16 cellular contexts compared by ENCODE assay signal in the genomic region with DNA sequence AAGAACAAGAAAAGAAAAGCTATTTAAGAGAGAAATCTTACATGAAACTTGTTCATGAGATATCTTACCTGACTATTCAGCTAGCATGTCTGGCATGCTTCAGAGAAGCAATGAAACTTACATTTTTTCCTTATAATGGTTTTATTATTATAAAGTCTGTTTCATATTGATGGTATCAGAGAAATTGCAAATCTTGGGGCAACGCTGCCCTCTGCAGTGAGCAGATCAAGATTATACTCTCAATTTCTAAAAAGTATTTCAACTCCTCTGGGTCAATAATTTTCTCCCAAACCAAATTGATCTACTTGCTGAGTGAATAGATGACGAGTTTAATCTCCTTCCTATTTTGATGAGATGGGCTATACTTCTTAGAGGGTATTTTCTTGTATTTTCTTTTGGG.
A peak's percentile ranks its signal among the peaks of the same experiment; 100 is the strongest.
DNase-seq lines count a peak whose midpoint lies in the region; ATAC-seq, FAIRE-seq and TF ChIP-seq lines count a peak whose summit lies in the region.
"Had no signal": no experiment of that assay in that cellular context is flagged by ENCODE, and none has a peak within 500 bp of the region (broad histone marks: within the 10 kb centered on the region; RNA-seq: fewer than 3 reads in every experiment).

No MANE protein-coding gene starts in this region.

- ATAC-seq in HCT116 (no peak; the same call in 1 of the 2 replicates), gastroesophageal sphincter (no peak), GM21526 (IDR thresholded peaks at IDR 0.05; ENCODE audit: low FRiP score, unreplicated experiment) (no peak)

- H3K9me2 ChIP-seq in HCT116 (ENCODE audit: insufficient read depth) = no peaks in the 10 kb centered on the region
- H3K9me2 ChIP-seq in hepatocyte (replicated peaks; ENCODE audit: insufficient read depth) = no peaks in the 10 kb centered on the region

- no peaks in the 10 kb centered on the region for H3K4me1 ChIP-seq in HCT116 (ENCODE audit: control insufficient read depth in 1 of 2, insufficient read depth in 2 of 2, low read length in 2 of 2)
- no peaks in the 10 kb centered on the region for H3K4me1 ChIP-seq in astrocyte (ENCODE audit: insufficient read depth, low read length)
- H3K4me1 ChIP-seq in hepatocyte (ENCODE audit: insufficient read depth) = no peaks in the 10 kb centered on the region
- H3K4me1 ChIP-seq in gastroesophageal sphincter = no peaks in the 10 kb centered on the region
- H3K4me1 ChIP-seq: colonic mucosa, parathyroid adenoma had no signal

- no peak for FAIRE-seq in astrocyte (lab: Jason Lieb, UNC)

- H3K79me2 ChIP-seq in HCT116 (ENCODE audit: insufficient read depth, low read length) (no peaks in the 10 kb centered on the region), astrocyte (ENCODE audit: insufficient read depth, low read length) (no peaks in the 10 kb centered on the region), hepatocyte (no peaks in the 10 kb centered on the region)
- H3K79me2 ChIP-seq: parathyroid adenoma had no signal

- H4K20me1 ChIP-seq in HCT116 (ENCODE audit: insufficient read depth) = no peaks in the 10 kb centered on the region
- H4K20me1 ChIP-seq in astrocyte (ENCODE audit: insufficient read depth, low read length) = no peaks in the 10 kb centered on the region
- no peaks in the 10 kb centered on the region for H4K20me1 ChIP-seq in hepatocyte (ENCODE audit: insufficient read depth, poor library complexity, severe bottlenecking)

- RAD21 ChIA-PET in HCT116 (lab: Charles Lee; ENCODE audit: low non-redundant PET in 1 of 2, low total read pairs in 2 of 2, uncharacterized antibody in 2 of 2, unreplicated experiment in 2 of 2) = interaction anchor here in 1 of 2 experiments (1.4 kb wide), 1 partner anchor 111 kb away, joined by 6 read pairs; no protein-coding TSS in a partner anchor

- H3K9me3 ChIP-seq in HCT116 (ENCODE audit: control insufficient read depth in 1 of 2, insufficient read depth in 1 of 2, low read depth in 1 of 2, low read length in 2 of 2) (no peaks in the 10 kb centered on the region), astrocyte (ENCODE audit: insufficient read depth, low read depth, low read length) (no peaks in the 10 kb centered on the region), hepatocyte (ENCODE audit: low read depth) (no peaks in the 10 kb centered on the region), gastroesophageal sphincter (no peaks in the 10 kb centered on the region)
- H3K9me3 ChIP-seq: colonic mucosa had no signal

- intact Hi-C loops in HCT116 (cut with micrococcal nuclease) = loop anchor here (1.0 kb wide), 2 partner anchors 65 to 111 kb away; no protein-coding TSS in a partner anchor

- POLR2A ChIA-PET in HCT116 (lab: Charles Lee) (interaction anchor here (1.3 kb wide), 1 partner anchor 111 kb away, joined by 4 read pairs; no protein-coding TSS in a partner anchor), HEK293T (lab: Yijun Ruan, JAX) (no interaction called here)

- no peak for TF ChIP-seq EP300 in gastroesophageal sphincter (IDR thresholded peaks at IDR 0.05)

- H3K27ac ChIP-seq in HCT116 (ENCODE audit: low read depth, low read length) (no peak overlapping the region), astrocyte (ENCODE audit: low read depth, low read length) (no peak overlapping the region), hepatocyte (no peak overlapping the region), gastroesophageal sphincter (no peak overlapping the region)
- H3K27ac ChIP-seq: colonic mucosa, parathyroid adenoma had no signal

- no peaks in the 10 kb centered on the region for H3K4me1 Mint-ChIP-seq in astrocyte (ENCODE audit: low read depth, unreplicated experiment)
- H3K4me1 Mint-ChIP-seq: activated CD4-positive, alpha-beta T cell treated with anti-CD3 and anti-CD28 coated beads, Interleukin-2, amount 10 ng/mL, durations not matched to agents 7 days and 5 days had no signal

- no peak overlapping the region for H3K27ac Mint-ChIP-seq in astrocyte (ENCODE audit: unreplicated experiment)
- H3K27ac Mint-ChIP-seq: activated CD4-positive, alpha-beta T cell treated with anti-CD3 and anti-CD28 coated beads, Interleukin-2, amount 10 ng/mL, durations not matched to agents 7 days and 5 days; CD4-positive, alpha-beta T cell had no signal

- peak; percentile 73 for TF ChIP-seq RAD21 in HCT116 (IDR thresholded peaks at IDR 0.05; ENCODE audit: low read depth)

- peak; percentile 25 for DNase-seq in ACHN
- peak; percentile 8 for DNase-seq in HCT116 (ENCODE audit: low read depth, low spot score)
- DNase-seq in astrocyte (ENCODE audit: low read depth) = no peak
- no peak for DNase-seq in hepatocyte (ENCODE audit: low spot score)
- no peak for DNase-seq in NCI-H146 treated with DMSO at 0.1 percent for 48 hours (lab: John Stamatoyannopoulos, UW; ENCODE audit: unreplicated experiment)
- no peak for DNase-seq in HEK293T (ENCODE audit: extremely low spot score)
- DNase-seq: activated CD4-positive, alpha-beta T cell treated with anti-CD3 and anti-CD28 coated beads, Interleukin-2, amount 10 ng/mL, durations not matched to agents 7 days and 5 days; activated gamma-delta T cell treated with Interleukin-2 at 50 U/mL for 16 hours; CD4-positive, alpha-beta T cell; colonic mucosa; NCI-H1105; NCI-H748 treated with DMSO at 0.1 percent for 48 hours; stimulated activated naive CD4-positive, alpha-beta T cell treated with Interleukin-2 at 50 U/mL for 16 hours had no signal

- H3K4me3 Mint-ChIP-seq in astrocyte (ENCODE audit: unreplicated experiment) = no peak overlapping the region
- H3K4me3 Mint-ChIP-seq: activated CD4-positive, alpha-beta T cell treated with anti-CD3 and anti-CD28 coated beads, Interleukin-2, amount 10 ng/mL, durations not matched to agents 7 days and 5 days; CD4-positive, alpha-beta T cell had no signal

- no peak overlapping the region for H3K4me3 ChIP-seq in HCT116 (replicated peaks in 1 of 2; ENCODE audit: low read depth in 1 of 2, low read length in 2 of 2)
- H3K4me3 ChIP-seq in astrocyte (ENCODE audit: insufficient read depth, low read depth, low read length) = no peak overlapping the region
- H3K4me3 ChIP-seq in hepatocyte = no peak overlapping the region
- no peak overlapping the region for H3K4me3 ChIP-seq in gastroesophageal sphincter
- H3K4me3 ChIP-seq: colonic mucosa had no signal

- CTCF ChIA-PET in HCT116 (lab: Charles Lee) = interaction anchor here (0.8 to 5.0 kb wide), 5 partner anchors 11 to 111 kb away, joined by 3 to 44 read pairs (median 3); no protein-coding TSS in a partner anchor
- CTCF ChIA-PET in HEK293T (lab: Yijun Ruan, JAX) = no interaction called here

- H3K9ac ChIP-seq in HCT116 (ENCODE audit: low read length) (no peak overlapping the region), astrocyte (ENCODE audit: low read length) (no peak overlapping the region)
- H3K9ac ChIP-seq: parathyroid adenoma had no signal

- H3K4me2 ChIP-seq in HCT116 (ENCODE audit: low read length) (no peak overlapping the region), astrocyte (ENCODE audit: low read length) (no peak overlapping the region), hepatocyte (no peak overlapping the region)

- H3K9me3 Mint-ChIP-seq in astrocyte (ENCODE audit: unreplicated experiment) = no peaks in the 10 kb centered on the region
- H3K9me3 Mint-ChIP-seq: activated CD4-positive, alpha-beta T cell treated with anti-CD3 and anti-CD28 coated beads, Interleukin-2, amount 10 ng/mL, durations not matched to agents 7 days and 5 days; CD4-positive, alpha-beta T cell had no signal

- H2AFZ ChIP-seq in HCT116 (ENCODE audit: low read depth, low read length, poor library complexity, severe bottlenecking) (no peak overlapping the region), astrocyte (ENCODE audit: low read depth, low read length) (no peak overlapping the region), hepatocyte (no peak overlapping the region)
- H2AFZ ChIP-seq: parathyroid adenoma had no signal

- TF ChIP-seq POLR2A in HCT116 (IDR thresholded peaks at IDR 0.05; ENCODE audit: borderline replicate concordance, extremely low read depth, insufficient read depth, insufficient read length) = no peak
- no peak for TF ChIP-seq POLR2A in gastroesophageal sphincter (IDR thresholded peaks at IDR 0.05)

- no peaks in the 10 kb centered on the region for H3K36me3 Mint-ChIP-seq in astrocyte (ENCODE audit: low read depth, unreplicated experiment)

- no peaks in the 10 kb centered on the region for H3K36me3 ChIP-seq in HCT116 (ENCODE audit: control insufficient read depth in 1 of 2, insufficient read depth in 2 of 2, low read length in 2 of 2)
- H3K36me3 ChIP-seq in astrocyte (ENCODE audit: insufficient read depth, low read length) = no peaks in the 10 kb centered on the region
- no peaks in the 10 kb centered on the region for H3K36me3 ChIP-seq in hepatocyte (replicated peaks; ENCODE audit: insufficient read depth, low read depth)
- no peaks in the 10 kb centered on the region for H3K36me3 ChIP-seq in gastroesophageal sphincter
- H3K36me3 ChIP-seq: colonic mucosa had no signal

- H3K27me3 Mint-ChIP-seq in astrocyte (ENCODE audit: low read depth, unreplicated experiment) = peaks cover 1% of the 10 kb centered on the region
- H3K27me3 Mint-ChIP-seq: activated CD4-positive, alpha-beta T cell treated with anti-CD3 and anti-CD28 coated beads, Interleukin-2, amount 10 ng/mL, durations not matched to agents 7 days and 5 days; CD4-positive, alpha-beta T cell had no signal

- H3K27me3 ChIP-seq in HCT116 (ENCODE audit: insufficient read depth, low read length) (no peaks in the 10 kb centered on the region), astrocyte (ENCODE audit: insufficient read depth, low read length) (no peaks in the 10 kb centered on the region), hepatocyte (no peaks in the 10 kb centered on the region), gastroesophageal sphincter (no peaks in the 10 kb centered on the region)
- H3K27me3 ChIP-seq: colonic mucosa had no signal

- WGBS in hepatocyte (ENCODE audit: low lambda C conversion rate, missing lambda C conversion rate) = 85% methylated on average over 2 of the region's 2 CpGs
- 83 to 89% methylated on average over 2 of the region's 2 CpGs for WGBS in gastroesophageal sphincter (ENCODE audit: low coverage in 1 of 2), 2 donors

- in situ Hi-C loops in ACHN (cut with HindIII; ENCODE audit: low pct_ligation_motif_present, low pct_unique_long_range_greater_than_20kb, low sequenced_read_pairs) = no loop called here

- BruUV-seq in HCT116 (replicated peaks; lab: Mats Ljungman, UMichigan) = no TSS peak

- TF ChIP-seq CTCF in HCT116 (IDR thresholded peaks at IDR 0.05 in 2 of 3, conservative IDR thresholded peaks at IDR 0.05 in 1 of 3; ENCODE audit: borderline replicate concordance in 1 of 3, insufficient read depth in 1 of 3, low read depth in 2 of 3, low read length in 2 of 3) (peak; percentile 20 to 62 (median 45); a peak in 4 of 6 replicates), astrocyte (IDR thresholded peaks at IDR 0.05; ENCODE audit: insufficient read depth, low read depth, low read length) (peak; percentile 42), hepatocyte (IDR thresholded peaks at IDR 0.05; ENCODE audit: poor library complexity) (peak; percentile 23), gastroesophageal sphincter (IDR thresholded peaks at IDR 0.05) (no peak)

TF ChIP-seq in HCT116, 20 proteins besides CTCF, POLR2A, EP300 and RAD21 (continues in another document):
- TF ChIP-seq ELF1 (IDR thresholded peaks at IDR 0.05; ENCODE audit: borderline replicate concordance, low read depth) = no peak
- TF ChIP-seq ZFX (IDR thresholded peaks at IDR 0.05) = no peak

TF ChIP-seq in HEK293T, 16 proteins besides CTCF, POLR2A, EP300 and RAD21:
- TF ChIP-seq NFRKB (IDR thresholded peaks at IDR 0.05) (no peak), SUZ12 (IDR thresholded peaks at IDR 0.05) (no peak)

Comparison
In these comparisons a context has a peak if more than half of its experiments do, and no peak if none do; other contexts are left out.
1. DNase-seq: peak in ACHN (single experiment) and HCT116 (single experiment); none in astrocyte (single experiment), hepatocyte (single experiment), NCI-H146 treated with DMSO at 0.1 percent for 48 hours (single experiment) and HEK293T (single experiment).
2. CTCF ChIP-seq: peak in HCT116 (3 of 3), astrocyte (single experiment) and hepatocyte (single experiment); none in gastroesophageal sphincter (0 of 4).